In the genomic region with DNA sequence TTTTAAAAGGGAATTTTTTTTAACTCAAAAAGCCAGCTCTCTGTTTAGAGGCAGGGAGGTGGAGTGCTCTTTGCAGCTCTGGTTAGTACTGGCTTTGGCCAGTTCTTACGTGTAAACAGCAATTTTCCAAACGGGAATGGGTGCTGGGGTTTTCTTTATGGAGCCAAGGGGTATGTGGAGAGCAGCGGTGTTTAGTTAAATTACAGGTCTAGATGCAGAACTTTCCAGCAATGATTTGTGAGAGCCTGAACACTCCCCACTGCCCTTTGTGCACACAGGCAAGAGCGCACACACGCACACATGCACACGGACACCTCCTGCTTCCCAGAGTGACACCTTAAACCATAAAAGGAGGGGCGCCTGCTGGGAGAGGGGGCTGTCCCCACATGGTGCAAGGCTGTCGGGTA, we compare ENCODE assay signal across 18 cellular contexts.
DNase-seq lines count a peak whose midpoint lies in the region; ATAC-seq, FAIRE-seq and TF ChIP-seq lines count a peak whose summit lies in the region.
"Had no signal": no experiment of that assay in that cellular context is flagged by ENCODE, and none has a peak within 500 bp of the region (broad histone marks: within the 10 kb centered on the region; RNA-seq: fewer than 3 reads in every experiment).

No MANE protein-coding gene starts in this region.

- in situ Hi-C loops in IMR-90 (cut with MboI; ENCODE audit: low sequenced_read_pairs), result no loop called here

- CTCF ChIA-PET in IMR-90 (lab: Yijun Ruan, JAX), result no interaction called here

- H4K91ac ChIP-seq in IMR-90 (ENCODE audit: insufficient read depth, low read depth, low read length), result no peak overlapping the region

- no peak overlapping the region for H2AK5ac ChIP-seq in IMR-90 (ENCODE audit: low read depth, low read length)

- no peak overlapping the region for H3K18ac ChIP-seq in IMR-90 (ENCODE audit: low read depth, low read length)

- H3K4me3 Mint-ChIP-seq in neural progenitor cell, result no peak overlapping the region
- H3K4me3 Mint-ChIP-seq: HFFc6 had no signal

- no peak for TF ChIP-seq CTCF in IMR-90 (conservative IDR thresholded peaks at IDR 0.05; ENCODE audit: low read depth, low read length)
- no peak for TF ChIP-seq CTCF in dorsolateral prefrontal cortex (IDR thresholded peaks at IDR 0.05 in 54 of 56, conservative IDR thresholded peaks at IDR 0.05 in 2 of 56; ENCODE audit: low read depth in 1 of 56, partially characterized antibody in 56 of 56)
- TF ChIP-seq CTCF in neural progenitor cell (IDR thresholded peaks at IDR 0.05), result no peak

- H3K56ac ChIP-seq in IMR-90 (ENCODE audit: extremely low read depth, insufficient read depth, low read length), result no peak overlapping the region

- peaks cover 5% of the 10 kb centered on the region; the same call in 1 of the 2 replicates for H3K9me1 ChIP-seq in IMR-90 (ENCODE audit: insufficient read depth, low read length)

- H2BK15ac ChIP-seq in IMR-90 (ENCODE audit: low read depth, low read length), result no peak overlapping the region

- H3K27me3 Mint-ChIP-seq in neural progenitor cell (ENCODE audit: insufficient read depth, low read depth), result peaks cover 6% of the 10 kb centered on the region

- H3K36me3 Mint-ChIP-seq in neural progenitor cell, result peaks cover 51% of the 10 kb centered on the region

- H3K4me2 ChIP-seq in IMR-90 (ENCODE audit: low read depth, low read length) (no peak overlapping the region), neural progenitor cell (peak overlapping the region; percentile 6)

- no peak overlapping the region for H2AFZ ChIP-seq in IMR-90 (replicated peaks; ENCODE audit: low read length, poor library complexity)
- no peak overlapping the region for H2AFZ ChIP-seq in neural progenitor cell (replicated peaks)
- H2AFZ ChIP-seq: parathyroid adenoma had no signal

- TF ChIP-seq RAD21 in IMR-90 (IDR thresholded peaks at IDR 0.05; ENCODE audit: low read length), result no peak

- BruUV-seq in IMR-90 (replicated peaks; lab: Mats Ljungman, UMichigan), result no TSS peak

- H3F3A ChIP-seq in neural progenitor cell (ENCODE audit: low read depth), result peaks cover 3% of the 10 kb centered on the region

- H3K9me3 ChIP-seq in IMR-90 (ENCODE audit: control insufficient read depth, insufficient read depth, low read length) (no peaks in the 10 kb centered on the region; the same call in 1 of the 2 replicates), neural progenitor cell (ENCODE audit: low read depth) (peaks cover 8% of the 10 kb centered on the region), small intestine (ENCODE audit: control insufficient read depth, low read depth) (no peaks in the 10 kb centered on the region)

- H2BK20ac ChIP-seq in IMR-90 (ENCODE audit: low read depth, low read length), result no peak overlapping the region

- no peak for FAIRE-seq in small intestine (lab: Jason Lieb, UNC)
- FAIRE-seq: K562, keratinocyte had no signal

- H2AK9ac ChIP-seq in IMR-90 (replicated peaks; ENCODE audit: low read depth, low read length, poor library complexity), result no peak overlapping the region

- H3K4me3 ChIP-seq in IMR-90 (ENCODE audit: insufficient read depth, low read depth, low read length), result no peak overlapping the region
- no peak overlapping the region for H3K4me3 ChIP-seq in dorsolateral prefrontal cortex
- H3K4me3 ChIP-seq in neural progenitor cell, result no peak overlapping the region
- H3K4me3 ChIP-seq in small intestine (ENCODE audit: low read depth in 1 of 2, low read length in 2 of 2), result no peak overlapping the region
- H3K4me3 ChIP-seq: esophagus squamous epithelium, heart left ventricle, K562 had no signal

- no peak overlapping the region for H3K23ac ChIP-seq in IMR-90 (ENCODE audit: low read depth, low read length)

- H3K9ac ChIP-seq in IMR-90 (ENCODE audit: low read depth, low read length) (no peak overlapping the region), neural progenitor cell (no peak overlapping the region)
- H3K9ac ChIP-seq: parathyroid adenoma had no signal

- H3K4me1 ChIP-seq in IMR-90 (ENCODE audit: control insufficient read depth, insufficient read depth, low read length), result peaks cover 2% of the 10 kb centered on the region; the same call in 1 of the 2 replicates
- H3K4me1 ChIP-seq in neural progenitor cell, result peaks cover 33% of the 10 kb centered on the region
- H3K4me1 ChIP-seq in small intestine (ENCODE audit: control insufficient read depth in 2 of 2, insufficient read depth in 1 of 2, low read depth in 1 of 2, low read length in 1 of 2), result peaks cover 0 to 2% of the 10 kb centered on the region in 2 donors
- H3K4me1 ChIP-seq: esophagus squamous epithelium had no signal

- TF ChIP-seq POLR2A in IMR-90 (IDR thresholded peaks at IDR 0.05; ENCODE audit: low read depth, low read length), result no peak

- WGBS in IMR-90 (ENCODE audit: extremely low coverage in 2 of 2, insufficient read length in 1 of 2), 2 experiments, result 37% methylated on average over 3 of the region's 8 CpGs; no CpG with 5 or more reads in 1 of the 2 experiments
- 81 to 92% (median 89%) methylated on average over 8 of the region's 8 CpGs for WGBS in small intestine, 3 donors

- no peak overlapping the region for H2BK120ac ChIP-seq in IMR-90 (ENCODE audit: low read depth, low read length)

- intact Hi-C loops in IMR-90 (cut with micrococcal nuclease) (no loop called here), dorsolateral prefrontal cortex (cut with DNase I) (no loop called here)

- H4K20me1 ChIP-seq in IMR-90 (ENCODE audit: insufficient read depth, low read length), result no peaks in the 10 kb centered on the region
- H4K20me1 ChIP-seq in neural progenitor cell (ENCODE audit: low read depth), result peaks cover 15% of the 10 kb centered on the region

- H4K8ac ChIP-seq in IMR-90 (ENCODE audit: low read depth in 2 of 2, low read length in 2 of 2), result no peak overlapping the region

- H3K27ac ChIP-seq in IMR-90 (ENCODE audit: insufficient read depth, low read length) (no peak overlapping the region), dorsolateral prefrontal cortex (peak overlapping the region in 31 of 59 donors; percentile 6 to 73 (median 44)), neural progenitor cell (peak overlapping the region; percentile 64), small intestine (ENCODE audit: low read depth in 1 of 2, low read length in 1 of 2) (no peak overlapping the region)
- H3K27ac ChIP-seq: esophagus squamous epithelium, heart left ventricle, parathyroid adenoma had no signal

- H4K5ac ChIP-seq in IMR-90 (ENCODE audit: low read depth, low read length), result no peak overlapping the region

- H3K79me1 ChIP-seq in IMR-90 (ENCODE audit: low read depth in 1 of 2, low read length in 2 of 2), result peaks cover 0 to 10% of the 10 kb centered on the region in 2 experiments; a peak in 2 of 4 replicates

- H3K27me3 ChIP-seq in IMR-90 (ENCODE audit: control insufficient read depth, insufficient read depth, low read length) (no peaks in the 10 kb centered on the region), dorsolateral prefrontal cortex (no peaks in the 10 kb centered on the region), neural progenitor cell (no peaks in the 10 kb centered on the region), small intestine (ENCODE audit: control insufficient read depth in 2 of 2, insufficient read depth in 2 of 2, low read length in 2 of 2) (no peaks in the 10 kb centered on the region)
- H3K27me3 ChIP-seq: esophagus squamous epithelium, heart left ventricle had no signal

- peaks cover 24% of the 10 kb centered on the region for H3K9me3 Mint-ChIP-seq in neural progenitor cell

- no peak overlapping the region; the same call in 1 of the 2 replicates for H3K4ac ChIP-seq in IMR-90 (ENCODE audit: low read depth, low read length)

- H3K4me1 Mint-ChIP-seq in neural progenitor cell, result peaks cover 59% of the 10 kb centered on the region

- dilution Hi-C loops in IMR-90 (cut with HindIII; ENCODE audit: low sequenced_read_pairs, unreplicated experiment), result no loop called here

- no peak overlapping the region for H2BK5ac ChIP-seq in IMR-90 (ENCODE audit: low read depth, low read length, poor library complexity, severe bottlenecking)

- H3K36me3 ChIP-seq in IMR-90 (ENCODE audit: control insufficient read depth, insufficient read depth, low read length) (no peaks in the 10 kb centered on the region; the same call in 1 of the 2 replicates), neural progenitor cell (no peaks in the 10 kb centered on the region), small intestine (ENCODE audit: control insufficient read depth in 2 of 2, insufficient read depth in 2 of 2, low read length in 2 of 2) (no peaks in the 10 kb centered on the region)
- H3K36me3 ChIP-seq: heart left ventricle had no signal

- no peak overlapping the region for H3K14ac ChIP-seq in IMR-90 (replicated peaks; ENCODE audit: low read depth, low read length)

- POLR2A ChIA-PET in IMR-90 (lab: Charles Lee; ENCODE audit: unreplicated experiment), result no interaction called here

- peaks cover 100% of the 10 kb centered on the region for H3K79me2 ChIP-seq in neural progenitor cell (ENCODE audit: low read depth)

- peak; percentile 61 for ATAC-seq in IMR-90 (ENCODE audit: low read depth)
- ATAC-seq in GM21825 (IDR thresholded peaks at IDR 0.05; ENCODE audit: unreplicated experiment), result no peak
- ATAC-seq: K562 had no signal

- H3K27ac Mint-ChIP-seq in neural progenitor cell, result peak overlapping the region; percentile 91
- H3K27ac Mint-ChIP-seq: HFFc6 had no signal

- DNase-seq in IMR-90 (no peak), NCI-H2107 treated with DMSO at 0.1 percent for 48 hours (lab: John Stamatoyannopoulos, UW; ENCODE audit: unreplicated experiment) (peak; percentile 95), dorsolateral prefrontal cortex (no peak), neural progenitor cell (ENCODE audit: low spot score) (no peak), small intestine (no peak), superior temporal gyrus (ENCODE audit: extremely low spot score) (no peak), HUDEP-2 (lab: John Stamatoyannopoulos, UW; ENCODE audit: unreplicated experiment in 76 of 76) (no peak)
- DNase-seq: activated naive CD4-positive, alpha-beta T cell treated with Interleukin-2 at 50 U/mL for 16 hours; esophagus squamous epithelium; heart left ventricle; HFFc6; Right ventricle myocardium superior; stimulated activated naive CD8-positive, alpha-beta T cell treated with anti-CD3 and anti-CD28 coated beads, Interleukin-15, Interleukin-2, amounts not matched to agents 100 U/mL and 50 U/mL, for 24 hours; T-helper 2 cell had no signal

TF ChIP-seq in IMR-90, 13 proteins besides CTCF, POLR2A, EP300 and RAD21 (continues in another document):
- TF ChIP-seq CEBPB (IDR thresholded peaks at IDR 0.05; ENCODE audit: low read depth, low read length) (no peak), MAZ (IDR thresholded peaks at IDR 0.05; ENCODE audit: borderline replicate concordance, low read depth, low read length) (no peak)
- TF ChIP-seq, protein P1, sequence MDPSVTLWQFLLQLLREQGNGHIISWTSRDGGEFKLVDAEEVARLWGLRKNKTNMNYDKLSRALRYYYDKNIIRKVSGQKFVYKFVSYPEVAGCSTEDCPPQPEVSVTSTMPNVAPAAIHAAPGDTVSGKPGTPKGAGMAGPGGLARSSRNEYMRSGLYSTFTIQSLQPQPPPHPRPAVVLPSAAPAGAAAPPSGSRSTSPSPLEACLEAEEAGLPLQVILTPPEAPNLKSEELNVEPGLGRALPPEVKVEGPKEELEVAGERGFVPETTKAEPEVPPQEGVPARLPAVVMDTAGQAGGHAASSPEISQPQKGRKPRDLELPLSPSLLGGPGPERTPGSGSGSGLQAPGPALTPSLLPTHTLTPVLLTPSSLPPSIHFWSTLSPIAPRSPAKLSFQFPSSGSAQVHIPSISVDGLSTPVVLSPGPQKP (IDR thresholded peaks at IDR 0.05; ENCODE audit: borderline replicate concordance, low read depth, low read length), result no peak

Comparison
In these comparisons a context has a peak if more than half of its experiments do, and no peak if none do; other contexts are left out.
1. H3K27ac ChIP-seq: peak in dorsolateral prefrontal cortex (31 of 59) and neural progenitor cell (single experiment); none in IMR-90 (single experiment) and small intestine (0 of 2).